ENCODE assay signal across 8 cellular contexts in genomic region chr2:20450201-20451108, GRCh38. TPM values are rescaled to one million over a fixed set of nuclear protein-coding genes. Genes with fewer than 3 reads are reported as not detected.
DNase-seq lines count a peak whose midpoint lies in the region; ATAC-seq, FAIRE-seq and TF ChIP-seq lines count a peak whose summit lies in the region.

No MANE protein-coding gene starts in this region.

- peak; percentile 43 for ATAC-seq in omental fat pad (ENCODE audit: low FRiP score)
- no peak for ATAC-seq in HG03432 (IDR thresholded peaks at IDR 0.05; ENCODE audit: unreplicated experiment)
- no peak for ATAC-seq in GM21825 (IDR thresholded peaks at IDR 0.05; ENCODE audit: unreplicated experiment)
- no peak for ATAC-seq in GM21717 (IDR thresholded peaks at IDR 0.05; ENCODE audit: unreplicated experiment)

- peaks cover 18% of the 10 kb centered on the region for H3K4me1 ChIP-seq in BE2C
- H3K4me1 ChIP-seq in SK-N-SH (ENCODE audit: control insufficient read depth in 1 of 2, insufficient read depth in 2 of 2, low read depth in 1 of 2, low read length in 1 of 2), result peaks cover 23 to 46% of the 10 kb centered on the region in 2 experiments

- no peaks in the 10 kb centered on the region for H3K9me2 ChIP-seq in SK-N-SH

- TF ChIP-seq EP300 in SK-N-SH (IDR thresholded peaks at IDR 0.05; ENCODE audit: borderline replicate concordance in 1 of 2, low read depth in 1 of 2, low read length in 1 of 2), result peak; percentile 9 to 75; a peak in 3 of 4 replicates

- H3K4me2 ChIP-seq in SK-N-SH, result peak overlapping the region; percentile 97

- no peaks in the 10 kb centered on the region for H3K9me3 ChIP-seq in BE2C
- no peaks in the 10 kb centered on the region for H3K9me3 ChIP-seq in SK-N-SH

- peak overlapping the region; percentile 18 for H3K9ac ChIP-seq in SK-N-SH

- H4K20me1 ChIP-seq in SK-N-SH (ENCODE audit: insufficient read depth), result peaks cover 33% of the 10 kb centered on the region

- DNase-seq in BE2C (peak; percentile 51), SK-N-SH (peak; percentile 71), frontal cortex (ENCODE audit: low spot score in 2 of 2) (peak; percentile 58 to 62), omental fat pad (ENCODE audit: low spot score) (no peak), NCI-H510A treated with DMSO at 0.1 percent for 48 hours (lab: John Stamatoyannopoulos, UW) (no peak)

- CTCF ChIA-PET in SK-N-SH (lab: Yijun Ruan, JAX), result interaction anchor here (0.8 to 10.5 kb wide), 14 partner anchors 9 to 201 kb away, joined by 3 to 188 read pairs (median 4); no protein-coding TSS in a partner anchor

- TF ChIP-seq RAD21 in SK-N-SH (IDR thresholded peaks at IDR 0.05; ENCODE audit: low read length), result peak; percentile 48; the same call in 1 of the 2 replicates

- H3K4me3 ChIP-seq in BE2C (ENCODE audit: low read depth, low read length) (peak overlapping the region; percentile 97), SK-N-SH (ENCODE audit: low read depth in 2 of 2, low read length in 1 of 2) (peak overlapping the region in 1 of 2 experiments; percentile 6; a peak in 2 of 4 replicates)

- no peak overlapping the region for H2AFZ ChIP-seq in SK-N-SH (ENCODE audit: low read depth)

- peaks cover 21% of the 10 kb centered on the region for H3F3A ChIP-seq in SK-N-SH (replicated peaks; ENCODE audit: insufficient read depth)

- TF ChIP-seq CTCF in BE2C (IDR thresholded peaks at IDR 0.05; ENCODE audit: low read depth, low read length), result no peak
- TF ChIP-seq CTCF in SK-N-SH (IDR thresholded peaks at IDR 0.05), result no peak
- TF ChIP-seq CTCF in omental fat pad (IDR thresholded peaks at IDR 0.05), result no peak

- H3K79me2 ChIP-seq in SK-N-SH (ENCODE audit: insufficient read depth), result peaks cover 28% of the 10 kb centered on the region

- H3K27ac ChIP-seq in SK-N-SH (ENCODE audit: low read depth in 2 of 2, low read length in 1 of 2), result peak overlapping the region; percentile 56 to 93

- FAIRE-seq in frontal cortex (lab: Jason Lieb, UNC), result no peak

- H3K36me3 ChIP-seq in BE2C (peaks cover 37% of the 10 kb centered on the region), SK-N-SH (replicated peaks in 1 of 2; ENCODE audit: control insufficient read depth in 1 of 2, insufficient read depth in 2 of 2, low read length in 1 of 2) (peaks cover 5 to 7% of the 10 kb centered on the region in 2 experiments)

- H3K27me3 ChIP-seq in BE2C, result no peaks in the 10 kb centered on the region
- no peaks in the 10 kb centered on the region for H3K27me3 ChIP-seq in SK-N-SH (ENCODE audit: insufficient read depth)

- POLR2A ChIA-PET in SK-N-SH (lab: Yijun Ruan, JAX), result interaction anchor here (0.6 to 4.7 kb wide), 6 partner anchors 16 to 184 kb away, joined by 3 to 90 read pairs (median 4); no protein-coding TSS in a partner anchor

- 59% methylated on average over 8 of the region's 8 CpGs for WGBS in SK-N-SH (ENCODE audit: low lambda C conversion rate)

TF ChIP-seq in SK-N-SH, 30 proteins besides CTCF, POLR2A, EP300 and RAD21:
- TF ChIP-seq RXRA (IDR thresholded peaks at IDR 0.05; ENCODE audit: borderline replicate concordance, low read depth) (no peak), RCOR1 (IDR thresholded peaks at IDR 0.05; ENCODE audit: low read length) (peak; percentile 94), MAX (IDR thresholded peaks at IDR 0.05; ENCODE audit: low read depth) (no peak), PBX3 (IDR thresholded peaks at IDR 0.05) (peak; percentile 34), CHD2 (IDR thresholded peaks at IDR 0.05; ENCODE audit: low read length, partially characterized antibody) (peak; percentile 67), ZBTB33 (IDR thresholded peaks at IDR 0.05; ENCODE audit: borderline replicate concordance, low read depth) (no peak), MXI1 (IDR thresholded peaks at IDR 0.05; ENCODE audit: low read depth, low read length) (peak; percentile 76), EZH2phosphoT487 (IDR thresholded peaks at IDR 0.05; ENCODE audit: borderline replicate concordance, low read depth) (no peak), SIN3A (IDR thresholded peaks at IDR 0.05; ENCODE audit: borderline replicate concordance, low read depth, low read length) (0 out of 2 replicates have a peak, but pooled peaks have one; percentile 13), FOXM1 (IDR thresholded peaks at IDR 0.05; ENCODE audit: low read depth) (no peak), ELF1 (IDR thresholded peaks at IDR 0.05) (no peak), RFX5 (IDR thresholded peaks at IDR 0.05; ENCODE audit: low read length) (peak; percentile 58; the same call in 1 of the 2 replicates), TCF12 (IDR thresholded peaks at IDR 0.05) (peak; percentile 54; the same call in 1 of the 2 replicates), JUND (IDR thresholded peaks at IDR 0.05) (no peak), NFIC (IDR thresholded peaks at IDR 0.05; ENCODE audit: borderline replicate concordance) (peak; percentile 44; the same call in 1 of the 2 replicates), FOXJ3 (CRISPR knock-in tag; IDR thresholded peaks at IDR 0.05) (no peak)

RNA-seq across cellular contexts. Expression of gene RHOB, which starts 3.6 kb away (rescaled TPM):
- polyA plus RNA-seq in BE2C (2012; ENCODE audit: insufficient read depth, insufficient read length, low read depth), result 278 TPM
- polyA plus RNA-seq in SK-N-SH (2012; rRNA removed), result 43.5 and 50.3 TPM in 2 replicates
- 34.4 and 40.5 TPM in 2 replicates for polyA plus RNA-seq in SK-N-SH (2012; cell fraction: cytosol; rRNA removed)
- 63.2 and 74.9 TPM in 2 replicates for polyA plus RNA-seq in SK-N-SH (2012; cell fraction: nucleus; rRNA removed)
- total RNA-seq in frontal cortex (300 TPM), omental fat pad (1,000 to 10,000 TPM in 3 of 4 donors, 100 to 1,000 TPM in 1; 917 to 1,730 (median 1,246) TPM)

Comparison
In these comparisons a context has a peak if more than half of its experiments do, and no peak if none do; other contexts are left out.
1. DNase-seq: peak in BE2C (single experiment), SK-N-SH (single experiment) and frontal cortex (2 of 2); none in omental fat pad (single experiment) and NCI-H510A treated with DMSO at 0.1 percent for 48 hours (single experiment).